In genomic region chr1:76154213-76154956, GRCh38 we compare ENCODE assay signal across 8 cellular contexts.
DNase-seq lines count a peak whose midpoint lies in the region; ATAC-seq and TF ChIP-seq lines count a peak whose summit lies in the region.

No MANE protein-coding gene starts in this region.

- H3K27me3 ChIP-seq in heart left ventricle, result peaks cover 0 to 3% (median 0%) of the 10 kb centered on the region in 9 donors
- H3K27me3 ChIP-seq in upper lobe of right lung, result no peaks in the 10 kb centered on the region

- peak overlapping the region; percentile 64 for H3K4me3 Mint-ChIP-seq in progenitor cell of endocrine pancreas (ENCODE audit: low read depth)

- H3K27ac Mint-ChIP-seq in progenitor cell of endocrine pancreas, result peak overlapping the region; percentile 35

- H3K36me3 Mint-ChIP-seq in progenitor cell of endocrine pancreas (ENCODE audit: insufficient read depth), result no peaks in the 10 kb centered on the region

- H3K27ac ChIP-seq in heart left ventricle (peak overlapping the region in 11 of 12 donors; percentile 0 to 56 (median 38)), upper lobe of right lung (peak overlapping the region; percentile 76)

- TF ChIP-seq POLR2A in NB4 (IDR thresholded peaks at IDR 0.05; ENCODE audit: extremely low read depth, insufficient read length) (no peak), heart left ventricle (IDR thresholded peaks at IDR 0.05) (no peak)

- H3K4me1 ChIP-seq in heart left ventricle, result peaks cover 0 to 15% (median 4%) of the 10 kb centered on the region in 12 donors
- H3K4me1 ChIP-seq in upper lobe of right lung, result peaks cover 12% of the 10 kb centered on the region

- intact Hi-C loops in heart left ventricle (cut with DNase I), result loop anchor here in 9 of 10 donors (2.0 to 10.0 kb wide), 14 partner anchors 72 to 1380 kb away; partner anchors contain the start of gene ST6GALNAC3 (in 1 of the 9)
- intact Hi-C loops in upper lobe of right lung (cut with DNase I), result no loop called here

- H3K9me3 Mint-ChIP-seq in progenitor cell of endocrine pancreas (ENCODE audit: low read depth), result no peaks in the 10 kb centered on the region

- no peak for DNase-seq in GM12864 (ENCODE audit: low read depth)
- DNase-seq in NB4 (ENCODE audit: low read depth), result peak; percentile 81
- peak; percentile 49 for DNase-seq in SKM-1 (lab: John Stamatoyannopoulos, UW; ENCODE audit: unreplicated experiment)
- peak; percentile 63 for DNase-seq in activated naive CD8-positive, alpha-beta T cell treated with anti-CD3 and anti-CD28 coated beads, Interleukin-2, amount 50 U/mL, for 16 hours (ENCODE audit: low read depth, low spot score)
- peak; percentile 67 to 82 (median 69) for DNase-seq in heart left ventricle
- DNase-seq in progenitor cell of endocrine pancreas (ENCODE audit: low spot score, unreplicated experiment), result peak; percentile 61
- DNase-seq in upper lobe of right lung, result peak; percentile 83

- peak; percentile 93 for ATAC-seq in HG02610 (IDR thresholded peaks at IDR 0.05; ENCODE audit: unreplicated experiment)
- ATAC-seq in heart left ventricle, result peak; percentile 82 to 93 (median 92)
- peak; percentile 98 for ATAC-seq in upper lobe of right lung

- H3K4me3 ChIP-seq in GM12864 (ENCODE audit: low read depth, low read length), result peak overlapping the region; percentile 33
- peak overlapping the region; percentile 58 for H3K4me3 ChIP-seq in NB4 (ENCODE audit: low read depth, low read length)
- peak overlapping the region in 10 of 12 donors; percentile 10 to 54 (median 42) for H3K4me3 ChIP-seq in heart left ventricle
- peak overlapping the region; percentile 57 for H3K4me3 ChIP-seq in upper lobe of right lung

- 13 to 24% (median 16%) methylated on average over 17 of the region's 17 CpGs for WGBS in heart left ventricle, 4 donors

- H3K4me1 Mint-ChIP-seq in progenitor cell of endocrine pancreas (ENCODE audit: low read depth), result peaks cover 3% of the 10 kb centered on the region

- H3K9me3 ChIP-seq in heart left ventricle (no peaks in the 10 kb centered on the region), upper lobe of right lung (no peaks in the 10 kb centered on the region)

- H3K36me3 ChIP-seq in heart left ventricle (no peaks in the 10 kb centered on the region), upper lobe of right lung (no peaks in the 10 kb centered on the region)

- H3K27me3 Mint-ChIP-seq in progenitor cell of endocrine pancreas, result peaks cover 7% of the 10 kb centered on the region

- TF ChIP-seq CTCF in GM12864 (IDR thresholded peaks at IDR 0.05; ENCODE audit: low read depth, low read length, missing control alignments) (peak; percentile 98), NB4 (IDR thresholded peaks at IDR 0.05; ENCODE audit: low read depth, low read length) (peak; percentile 91), heart left ventricle (IDR thresholded peaks at IDR 0.05) (peak; percentile 89 to 98 (median 94)), progenitor cell of endocrine pancreas (IDR thresholded peaks at IDR 0.05; ENCODE audit: unreplicated experiment) (peak; percentile 100), upper lobe of right lung (IDR thresholded peaks at IDR 0.05) (peak; percentile 96)
